ENCODE assay signal across 24 cellular contexts in the genomic region with DNA sequence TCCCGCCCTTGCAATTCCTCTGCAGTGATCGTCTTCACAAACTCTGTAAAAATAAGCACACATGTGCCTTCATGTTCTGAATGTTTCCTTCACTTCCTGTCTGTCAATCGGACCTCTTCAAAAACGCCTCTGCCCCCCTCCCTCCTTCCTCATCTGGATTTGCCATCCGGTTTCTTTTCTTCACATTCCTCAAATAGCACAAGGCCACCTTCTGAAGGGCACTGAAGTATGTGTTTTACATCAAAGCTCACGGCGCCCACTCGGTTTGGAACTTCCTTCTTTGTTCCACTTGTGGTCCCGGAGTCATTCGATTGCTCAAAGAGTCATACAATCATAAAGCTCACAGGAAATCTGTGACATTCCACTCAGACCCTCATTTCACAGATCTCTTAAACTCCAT.
"Had no signal": no experiment of that assay in that cellular context is flagged by ENCODE, and none has a peak within 500 bp of the region (broad histone marks: within the 10 kb centered on the region; RNA-seq: fewer than 3 reads in every experiment).

No MANE protein-coding gene starts in this region.

- H3K4me3 ChIP-seq: coronary artery, esophagus squamous epithelium, heart right ventricle, lung, right lobe of liver, thoracic aorta, tibial nerve, upper lobe of left lung, uterus had no signal

- H3K9ac ChIP-seq: parathyroid adenoma had no signal

- H3K27me3 ChIP-seq: heart right ventricle, right lobe of liver, tibial nerve, upper lobe of left lung, uterus had no signal

- H3K27ac ChIP-seq: coronary artery, esophagus squamous epithelium, heart right ventricle, parathyroid adenoma, right lobe of liver, thoracic aorta, tibial nerve, upper lobe of left lung, uterus had no signal

- H3K9me3 ChIP-seq: esophagus squamous epithelium, heart right ventricle, right lobe of liver, thoracic aorta, tibial nerve, upper lobe of left lung, uterus had no signal

- H3K36me3 ChIP-seq: esophagus squamous epithelium, heart right ventricle, right lobe of liver, thoracic aorta, tibial nerve, upper lobe of left lung, uterus had no signal

- H3K4me1 ChIP-seq: esophagus squamous epithelium, heart right ventricle, parathyroid adenoma, right lobe of liver, tibial nerve, upper lobe of left lung, uterus had no signal

- ATAC-seq: heart right ventricle; left colon; left ventricle myocardium superior; natural killer cell; right lobe of liver; stimulated activated naive B cell treated with anti-CD40 and anti-IgM and Interleukin-4, amounts not matched to agents 10 μg/mL and 1 μg/mL and 100 μg/mL, for 72 hours had no signal

- DNase-seq: dermis blood vessel endothelial cell; effector memory CD4-positive, alpha-beta T cell; esophagus squamous epithelium; foreskin melanocyte; glutamatergic neuron; heart right ventricle; hippocampal formation; islet precursor cell; kidney glomerular epithelial cell; left colon; left ventricle myocardium superior; natural killer cell; right lobe of liver; small intestine; stimulated activated CD4-positive, alpha-beta T cell treated with anti-CD3 and anti-CD28 coated beads, Interleukin-15, amount 100 ng/mL, for 24 hours; stimulated activated CD4-positive, alpha-beta T cell treated with anti-CD3 and anti-CD28 coated beads, Interleukin-2, amount 100 ng/mL, for 48 hours; stimulated activated naive B cell treated with anti-CD40 and anti-IgM and Interleukin-4, amounts not matched to agents 10 μg/mL and 1 μg/mL and 100 μg/mL, for 72 hours; upper lobe of left lung; uterus had no signal
